1 cellular context compared by ENCODE assay signal in genomic region chr16:28974437-28975157, GRCh38.
TF ChIP-seq lines count a peak whose summit lies in the region.

TSS of gene SPNS1 (plus strand) at chr16:28974778. CDS start at chr16:28975152, 374 bp downstream.

TF ChIP-seq in HEK293, 187 proteins besides CTCF, POLR2A, EP300 and RAD21 (continued from another document and continues in another):
- TF ChIP-seq, protein P1, sequence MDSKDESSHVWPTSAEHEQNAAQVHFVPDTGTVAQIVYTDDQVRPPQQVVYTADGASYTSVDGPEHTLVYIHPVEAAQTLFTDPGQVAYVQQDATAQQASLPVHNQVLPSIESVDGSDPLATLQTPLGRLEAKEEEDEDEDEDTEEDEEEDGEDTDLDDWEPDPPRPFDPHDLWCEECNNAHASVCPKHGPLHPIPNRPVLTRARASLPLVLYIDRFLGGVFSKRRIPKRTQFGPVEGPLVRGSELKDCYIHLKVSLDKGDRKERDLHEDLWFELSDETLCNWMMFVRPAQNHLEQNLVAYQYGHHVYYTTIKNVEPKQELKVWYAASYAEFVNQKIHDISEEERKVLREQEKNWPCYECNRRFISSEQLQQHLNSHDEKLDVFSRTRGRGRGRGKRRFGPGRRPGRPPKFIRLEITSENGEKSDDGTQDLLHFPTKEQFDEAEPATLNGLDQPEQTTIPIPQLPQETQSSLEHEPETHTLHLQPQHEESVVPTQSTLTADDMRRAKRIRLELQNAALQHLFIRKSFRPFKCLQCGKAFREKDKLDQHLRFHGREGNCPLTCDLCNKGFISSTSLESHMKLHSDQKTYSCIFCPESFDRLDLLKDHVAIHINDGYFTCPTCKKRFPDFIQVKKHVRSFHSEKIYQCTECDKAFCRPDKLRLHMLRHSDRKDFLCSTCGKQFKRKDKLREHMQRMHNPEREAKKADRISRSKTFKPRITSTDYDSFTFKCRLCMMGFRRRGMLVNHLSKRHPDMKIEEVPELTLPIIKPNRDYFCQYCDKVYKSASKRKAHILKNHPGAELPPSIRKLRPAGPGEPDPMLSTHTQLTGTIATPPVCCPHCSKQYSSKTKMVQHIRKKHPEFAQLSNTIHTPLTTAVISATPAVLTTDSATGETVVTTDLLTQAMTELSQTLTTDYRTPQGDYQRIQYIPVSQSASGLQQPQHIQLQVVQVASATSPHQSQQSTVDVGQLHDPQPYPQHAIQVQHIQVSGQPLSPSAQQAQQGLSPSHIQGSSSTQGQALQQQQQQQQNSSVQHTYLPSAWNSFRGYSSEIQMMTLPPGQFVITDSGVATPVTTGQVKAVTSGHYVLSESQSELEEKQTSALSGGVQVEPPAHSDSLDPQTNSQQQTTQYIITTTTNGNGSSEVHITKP (tag by site-specific recombination; IDR thresholded peaks at IDR 0.05), result peak; percentile 89
- no peak for TF ChIP-seq ZNF626 (tag by site-specific recombination; IDR thresholded peaks at IDR 0.05)
- TF ChIP-seq ZNF518A (tag by site-specific recombination; conservative IDR thresholded peaks at IDR 0.05; ENCODE audit: low read depth), result peak; percentile 46; the same call in 1 of the 2 replicates
- peak; percentile 99 for TF ChIP-seq ZNF24 (tag by site-specific recombination; IDR thresholded peaks at IDR 0.05)
- no peak for TF ChIP-seq ZNF114 (tag by site-specific recombination; IDR thresholded peaks at IDR 0.05)
- no peak for TF ChIP-seq ZNF350 (tag by site-specific recombination; IDR thresholded peaks at IDR 0.05)
- TF ChIP-seq, protein P2, sequence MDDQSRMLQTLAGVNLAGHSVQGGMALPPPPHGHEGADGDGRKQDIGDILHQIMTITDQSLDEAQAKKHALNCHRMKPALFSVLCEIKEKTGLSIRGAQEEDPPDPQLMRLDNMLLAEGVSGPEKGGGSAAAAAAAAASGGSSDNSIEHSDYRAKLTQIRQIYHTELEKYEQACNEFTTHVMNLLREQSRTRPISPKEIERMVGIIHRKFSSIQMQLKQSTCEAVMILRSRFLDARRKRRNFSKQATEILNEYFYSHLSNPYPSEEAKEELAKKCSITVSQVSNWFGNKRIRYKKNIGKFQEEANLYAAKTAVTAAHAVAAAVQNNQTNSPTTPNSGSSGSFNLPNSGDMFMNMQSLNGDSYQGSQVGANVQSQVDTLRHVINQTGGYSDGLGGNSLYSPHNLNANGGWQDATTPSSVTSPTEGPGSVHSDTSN (CRISPR knock-in tag; IDR thresholded peaks at IDR 0.05), result peak; percentile 62
- peak; percentile 91 for TF ChIP-seq ZNF324 (tag by site-specific recombination; IDR thresholded peaks at IDR 0.05)
- TF ChIP-seq ELK4 (IDR thresholded peaks at IDR 0.05; ENCODE audit: borderline replicate concordance, low read depth, low read length), result no peak
- TF ChIP-seq ZBTB8A (tag by site-specific recombination; IDR thresholded peaks at IDR 0.05), result peak; percentile 98
- peak; percentile 98 for TF ChIP-seq ZNF561 (tag by site-specific recombination; IDR thresholded peaks at IDR 0.05; ENCODE audit: borderline replicate concordance)
- no peak for TF ChIP-seq ZNF266 (tag by site-specific recombination; IDR thresholded peaks at IDR 0.05; ENCODE audit: low read depth)
- TF ChIP-seq ZBTB49 (tag by site-specific recombination; IDR thresholded peaks at IDR 0.05; ENCODE audit: low read depth), result no peak
- peak; percentile 11; the same call in 1 of the 2 replicates for TF ChIP-seq ZBTB6 (tag by site-specific recombination; IDR thresholded peaks at IDR 0.05)
- TF ChIP-seq, protein P3, sequence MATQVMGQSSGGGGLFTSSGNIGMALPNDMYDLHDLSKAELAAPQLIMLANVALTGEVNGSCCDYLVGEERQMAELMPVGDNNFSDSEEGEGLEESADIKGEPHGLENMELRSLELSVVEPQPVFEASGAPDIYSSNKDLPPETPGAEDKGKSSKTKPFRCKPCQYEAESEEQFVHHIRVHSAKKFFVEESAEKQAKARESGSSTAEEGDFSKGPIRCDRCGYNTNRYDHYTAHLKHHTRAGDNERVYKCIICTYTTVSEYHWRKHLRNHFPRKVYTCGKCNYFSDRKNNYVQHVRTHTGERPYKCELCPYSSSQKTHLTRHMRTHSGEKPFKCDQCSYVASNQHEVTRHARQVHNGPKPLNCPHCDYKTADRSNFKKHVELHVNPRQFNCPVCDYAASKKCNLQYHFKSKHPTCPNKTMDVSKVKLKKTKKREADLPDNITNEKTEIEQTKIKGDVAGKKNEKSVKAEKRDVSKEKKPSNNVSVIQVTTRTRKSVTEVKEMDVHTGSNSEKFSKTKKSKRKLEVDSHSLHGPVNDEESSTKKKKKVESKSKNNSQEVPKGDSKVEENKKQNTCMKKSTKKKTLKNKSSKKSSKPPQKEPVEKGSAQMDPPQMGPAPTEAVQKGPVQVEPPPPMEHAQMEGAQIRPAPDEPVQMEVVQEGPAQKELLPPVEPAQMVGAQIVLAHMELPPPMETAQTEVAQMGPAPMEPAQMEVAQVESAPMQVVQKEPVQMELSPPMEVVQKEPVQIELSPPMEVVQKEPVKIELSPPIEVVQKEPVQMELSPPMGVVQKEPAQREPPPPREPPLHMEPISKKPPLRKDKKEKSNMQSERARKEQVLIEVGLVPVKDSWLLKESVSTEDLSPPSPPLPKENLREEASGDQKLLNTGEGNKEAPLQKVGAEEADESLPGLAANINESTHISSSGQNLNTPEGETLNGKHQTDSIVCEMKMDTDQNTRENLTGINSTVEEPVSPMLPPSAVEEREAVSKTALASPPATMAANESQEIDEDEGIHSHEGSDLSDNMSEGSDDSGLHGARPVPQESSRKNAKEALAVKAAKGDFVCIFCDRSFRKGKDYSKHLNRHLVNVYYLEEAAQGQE (tag by site-specific recombination; IDR thresholded peaks at IDR 0.05), result 0 out of 2 replicates have a peak, but pooled peaks have one; percentile 24
- peak; percentile 82 for TF ChIP-seq ZEB2 (tag by site-specific recombination; IDR thresholded peaks at IDR 0.05)
- TF ChIP-seq ZNF785 (tag by site-specific recombination; IDR thresholded peaks at IDR 0.05), result 0 out of 2 replicates have a peak, but pooled peaks have one; percentile 52
- TF ChIP-seq ZSCAN18 (tag by site-specific recombination; IDR thresholded peaks at IDR 0.05), result 0 out of 2 replicates have a peak, but pooled peaks have one; percentile 53
- TF ChIP-seq ZNF501 (tag by site-specific recombination; IDR thresholded peaks at IDR 0.05), result peak; percentile 79; the same call in 1 of the 2 replicates
- TF ChIP-seq ZNF639 (tag by site-specific recombination; IDR thresholded peaks at IDR 0.05), result peak; percentile 86
- peak; percentile 34; the same call in 1 of the 2 replicates for TF ChIP-seq ZNF133 (tag by site-specific recombination; IDR thresholded peaks at IDR 0.05)
- peak; percentile 92 for TF ChIP-seq KLF8 (tag by site-specific recombination; IDR thresholded peaks at IDR 0.05)
- TF ChIP-seq, protein P4, sequence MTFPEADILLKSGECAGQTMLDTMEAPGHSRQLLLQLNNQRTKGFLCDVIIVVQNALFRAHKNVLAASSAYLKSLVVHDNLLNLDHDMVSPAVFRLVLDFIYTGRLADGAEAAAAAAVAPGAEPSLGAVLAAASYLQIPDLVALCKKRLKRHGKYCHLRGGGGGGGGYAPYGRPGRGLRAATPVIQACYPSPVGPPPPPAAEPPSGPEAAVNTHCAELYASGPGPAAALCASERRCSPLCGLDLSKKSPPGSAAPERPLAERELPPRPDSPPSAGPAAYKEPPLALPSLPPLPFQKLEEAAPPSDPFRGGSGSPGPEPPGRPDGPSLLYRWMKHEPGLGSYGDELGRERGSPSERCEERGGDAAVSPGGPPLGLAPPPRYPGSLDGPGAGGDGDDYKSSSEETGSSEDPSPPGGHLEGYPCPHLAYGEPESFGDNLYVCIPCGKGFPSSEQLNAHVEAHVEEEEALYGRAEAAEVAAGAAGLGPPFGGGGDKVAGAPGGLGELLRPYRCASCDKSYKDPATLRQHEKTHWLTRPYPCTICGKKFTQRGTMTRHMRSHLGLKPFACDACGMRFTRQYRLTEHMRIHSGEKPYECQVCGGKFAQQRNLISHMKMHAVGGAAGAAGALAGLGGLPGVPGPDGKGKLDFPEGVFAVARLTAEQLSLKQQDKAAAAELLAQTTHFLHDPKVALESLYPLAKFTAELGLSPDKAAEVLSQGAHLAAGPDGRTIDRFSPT (tag by site-specific recombination; IDR thresholded peaks at IDR 0.05), result peak; percentile 98
- TF ChIP-seq GLIS2 (tag by site-specific recombination; IDR thresholded peaks at IDR 0.05), result peak; percentile 45; the same call in 1 of the 2 replicates
- TF ChIP-seq ZSCAN16 (tag by site-specific recombination; IDR thresholded peaks at IDR 0.05), result no peak
- TF ChIP-seq, protein P5, sequence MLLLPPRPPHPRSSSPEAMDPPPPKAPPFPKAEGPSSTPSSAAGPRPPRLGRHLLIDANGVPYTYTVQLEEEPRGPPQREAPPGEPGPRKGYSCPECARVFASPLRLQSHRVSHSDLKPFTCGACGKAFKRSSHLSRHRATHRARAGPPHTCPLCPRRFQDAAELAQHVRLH (tag by site-specific recombination; IDR thresholded peaks at IDR 0.05), result peak; percentile 99
